ENCODE assay signal across 30 cellular contexts in genomic region chr6:165260462-165260861, GRCh38. TPM values are rescaled to one million over a fixed set of nuclear protein-coding genes. Genes with fewer than 3 reads are reported as not detected.
"Had no signal": no experiment of that assay in that cellular context is flagged by ENCODE, and none has a peak within 500 bp of the region (broad histone marks: within the 10 kb centered on the region; RNA-seq: fewer than 3 reads in every experiment).

No MANE protein-coding gene starts in this region.

- H3K9me3 ChIP-seq: testis, thyroid gland, transverse colon, upper lobe of right lung, vagina had no signal

- H3K4me1 ChIP-seq: stomach, suprapubic skin, testis, thyroid gland, tibial artery, tibial nerve, transverse colon, upper lobe of left lung, upper lobe of right lung, uterus, vagina had no signal

- DNase-seq: stimulated activated CD4-positive, alpha-beta T cell treated with anti-CD3 and anti-CD28 coated beads, Interleukin-2, amount 100 ng/mL, for 48 hours; stimulated activated CD4-positive, alpha-beta T cell treated with anti-CD3 and anti-CD28 coated beads, Interleukin-4, amount 100 ng/mL, for 1 hour; stimulated activated CD4-positive, alpha-beta T cell treated with anti-CD3 and anti-CD28 coated beads, Interleukin-4, amount 100 ng/mL, for 24 hours; stimulated activated CD4-positive, alpha-beta T cell treated with anti-CD3 and anti-CD28 coated beads, Interleukin-4, amount 100 ng/mL, for 4 hours; stimulated activated CD8-positive, alpha-beta memory T cell treated with anti-CD3 and anti-CD28 coated beads, Interleukin-4, amount 100 ng/mL, for 48 hours; stimulated activated naive B cell treated with anti-CD40 and anti-IgM and Interleukin-4, amounts not matched to agents 10 μg/mL and 1 μg/mL and 100 μg/mL, for 72 hours; stimulated activated naive CD4-positive, alpha-beta T cell; stimulated activated naive CD4-positive, alpha-beta T cell treated with Interleukin-2 at 50 U/mL for 16 hours; stimulated activated naive CD8-positive, alpha-beta T cell treated with anti-CD3 and anti-CD28 coated beads, Interleukin-15, amount 100 ng/mL, for 72 hours; stimulated activated naive CD8-positive, alpha-beta T cell treated with anti-CD3 and anti-CD28 coated beads, Interleukin-15, Interleukin-2, amounts not matched to agents 100 U/mL and 50 U/mL, for 24 hours; stomach; substantia nigra; testis; thyroid gland; tibial artery; transverse colon; trophoblast cell; upper lobe of left lung; upper lobe of right lung; uterus had no signal

- FAIRE-seq: urothelium cell line had no signal

- H3K27ac ChIP-seq: stomach, suprapubic skin, testis, thoracic aorta, thyroid gland, tibial artery, tibial nerve, transverse colon, upper lobe of left lung, upper lobe of right lung, uterus, vagina had no signal

- H3K36me3 ChIP-seq: stomach, suprapubic skin, thoracic aorta, thyroid gland, tibial artery, tibial nerve, transverse colon, upper lobe of left lung, upper lobe of right lung, uterus, vagina had no signal

- ATAC-seq: stimulated activated effector memory CD8-positive, alpha-beta T cell treated with anti-CD3 and anti-CD28 coated beads, Interleukin-12 subunit alpha, Interleukin-12 subunit beta, amount 100 ng/mL, for 72 hours; stimulated activated memory B cell treated with anti-CD40 and anti-IgM and Interleukin-4, amounts not matched to agents 10 μg/mL and 1 μg/mL and 100 μg/mL, for 72 hours; stimulated activated naive B cell treated with anti-CD40 and anti-IgM and Interleukin-4, amounts not matched to agents 10 μg/mL and 1 μg/mL and 100 μg/mL, for 72 hours; stimulated activated naive CD8-positive, alpha-beta T cell treated with anti-CD3 and anti-CD28 coated beads, Interleukin-15, amount 100 ng/mL, for 72 hours; stimulated activated naive CD8-positive, alpha-beta T cell treated with anti-CD3 and anti-CD28 coated beads, Interleukin-15, Interleukin-2, amounts not matched to agents 100 U/mL and 50 U/mL, for 24 hours; upper lobe of right lung had no signal

- H3K4me3 ChIP-seq: stomach, suprapubic skin, testis, thoracic aorta, thyroid gland, tibial artery, tibial nerve, transverse colon, upper lobe of left lung, upper lobe of right lung, uterus, vagina had no signal

- H3K27me3 ChIP-seq: stomach, suprapubic skin, testis, thyroid gland, tibial artery, tibial nerve, transverse colon, upper lobe of left lung, upper lobe of right lung, uterus, vagina had no signal

RNA-seq across cellular contexts. Expression of gene C6orf118, which starts 48.9 kb away (rescaled TPM):
- total RNA-seq: subcutaneous adipose tissue, suprapubic skin, thoracic aorta, tibial nerve, transverse colon, upper lobe of right lung, ureter, urinary bladder, vagina had no signal
- polyA plus RNA-seq: urinary bladder had no signal
